ENCODE assay signal across 1 cellular context in the genomic region with DNA sequence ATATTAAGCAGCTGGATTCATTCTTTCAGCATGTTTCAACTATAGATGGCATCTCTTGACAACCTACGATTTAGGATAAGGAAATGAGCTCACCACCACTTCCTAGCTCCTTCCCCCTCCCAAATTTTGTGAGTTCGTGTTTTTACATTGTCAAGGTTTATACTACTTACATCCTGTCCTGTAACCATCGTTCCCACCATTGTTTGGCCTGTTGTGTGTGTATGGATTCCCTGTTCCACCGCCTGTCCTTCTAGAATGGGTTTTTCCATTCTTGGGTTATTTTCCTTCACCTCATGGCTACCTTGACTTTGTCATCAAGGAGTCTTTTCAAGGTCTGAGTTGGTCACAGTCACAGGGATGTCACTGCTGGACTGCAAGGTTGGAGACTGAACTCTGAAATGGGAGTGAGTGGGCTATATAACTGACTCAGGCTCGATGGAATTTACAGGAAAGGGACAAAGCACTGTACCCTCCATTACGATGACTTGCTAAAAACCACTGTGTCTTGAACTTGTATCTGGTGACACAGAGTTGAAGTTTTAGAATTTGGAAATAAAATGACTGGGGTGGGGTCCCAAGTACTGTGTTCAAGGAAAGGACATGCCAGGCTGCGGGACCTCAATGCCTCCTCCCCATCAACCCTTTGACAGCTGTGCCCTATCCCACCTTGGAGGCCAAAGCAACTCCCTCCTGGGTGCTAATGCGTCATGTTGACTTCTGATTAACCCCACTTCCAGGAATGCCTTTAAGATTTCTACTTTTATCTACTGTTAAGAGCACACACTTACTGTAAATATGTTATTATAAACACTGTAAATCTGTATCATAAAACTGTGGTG.
TF ChIP-seq lines count a peak whose summit lies in the region.

No MANE protein-coding gene starts in this region.

TF ChIP-seq in HCT116, 20 proteins besides CTCF, POLR2A, EP300 and RAD21 (continued from another document):
- TF ChIP-seq ZBTB33 (IDR thresholded peaks at IDR 0.05; ENCODE audit: extremely low read depth, insufficient replicate concordance, low read length) (no peak), ELF1 (IDR thresholded peaks at IDR 0.05; ENCODE audit: borderline replicate concordance, low read depth) (no peak), EZH2 (IDR thresholded peaks at IDR 0.05) (no peak), CEBPB (IDR thresholded peaks at IDR 0.05; ENCODE audit: low read depth) (no peak), ATF3 (IDR thresholded peaks at IDR 0.05) (no peak), EZH2phosphoT487 (IDR thresholded peaks at IDR 0.05; ENCODE audit: borderline replicate concordance) (no peak), ZNF274 (IDR thresholded peaks at IDR 0.05; ENCODE audit: low read depth, low read length) (no peak), CBX3 (IDR thresholded peaks at IDR 0.05; ENCODE audit: low read depth) (no peak), SP1 (IDR thresholded peaks at IDR 0.05; ENCODE audit: low read depth) (no peak), POLR2AphosphoS5 (IDR thresholded peaks at IDR 0.05; ENCODE audit: low read depth, low read length) (no peak), SIN3A (IDR thresholded peaks at IDR 0.05; ENCODE audit: low read depth) (no peak), EGR1 (IDR thresholded peaks at IDR 0.05; ENCODE audit: low read depth) (no peak), JUND (IDR thresholded peaks at IDR 0.05) (no peak), ZFX (IDR thresholded peaks at IDR 0.05) (no peak)
- TF ChIP-seq, protein P1, sequence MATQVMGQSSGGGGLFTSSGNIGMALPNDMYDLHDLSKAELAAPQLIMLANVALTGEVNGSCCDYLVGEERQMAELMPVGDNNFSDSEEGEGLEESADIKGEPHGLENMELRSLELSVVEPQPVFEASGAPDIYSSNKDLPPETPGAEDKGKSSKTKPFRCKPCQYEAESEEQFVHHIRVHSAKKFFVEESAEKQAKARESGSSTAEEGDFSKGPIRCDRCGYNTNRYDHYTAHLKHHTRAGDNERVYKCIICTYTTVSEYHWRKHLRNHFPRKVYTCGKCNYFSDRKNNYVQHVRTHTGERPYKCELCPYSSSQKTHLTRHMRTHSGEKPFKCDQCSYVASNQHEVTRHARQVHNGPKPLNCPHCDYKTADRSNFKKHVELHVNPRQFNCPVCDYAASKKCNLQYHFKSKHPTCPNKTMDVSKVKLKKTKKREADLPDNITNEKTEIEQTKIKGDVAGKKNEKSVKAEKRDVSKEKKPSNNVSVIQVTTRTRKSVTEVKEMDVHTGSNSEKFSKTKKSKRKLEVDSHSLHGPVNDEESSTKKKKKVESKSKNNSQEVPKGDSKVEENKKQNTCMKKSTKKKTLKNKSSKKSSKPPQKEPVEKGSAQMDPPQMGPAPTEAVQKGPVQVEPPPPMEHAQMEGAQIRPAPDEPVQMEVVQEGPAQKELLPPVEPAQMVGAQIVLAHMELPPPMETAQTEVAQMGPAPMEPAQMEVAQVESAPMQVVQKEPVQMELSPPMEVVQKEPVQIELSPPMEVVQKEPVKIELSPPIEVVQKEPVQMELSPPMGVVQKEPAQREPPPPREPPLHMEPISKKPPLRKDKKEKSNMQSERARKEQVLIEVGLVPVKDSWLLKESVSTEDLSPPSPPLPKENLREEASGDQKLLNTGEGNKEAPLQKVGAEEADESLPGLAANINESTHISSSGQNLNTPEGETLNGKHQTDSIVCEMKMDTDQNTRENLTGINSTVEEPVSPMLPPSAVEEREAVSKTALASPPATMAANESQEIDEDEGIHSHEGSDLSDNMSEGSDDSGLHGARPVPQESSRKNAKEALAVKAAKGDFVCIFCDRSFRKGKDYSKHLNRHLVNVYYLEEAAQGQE (IDR thresholded peaks at IDR 0.05; ENCODE audit: low read depth) = no peak
